Comparison of ENCODE assay signal across 9 cellular contexts in the genomic region with DNA sequence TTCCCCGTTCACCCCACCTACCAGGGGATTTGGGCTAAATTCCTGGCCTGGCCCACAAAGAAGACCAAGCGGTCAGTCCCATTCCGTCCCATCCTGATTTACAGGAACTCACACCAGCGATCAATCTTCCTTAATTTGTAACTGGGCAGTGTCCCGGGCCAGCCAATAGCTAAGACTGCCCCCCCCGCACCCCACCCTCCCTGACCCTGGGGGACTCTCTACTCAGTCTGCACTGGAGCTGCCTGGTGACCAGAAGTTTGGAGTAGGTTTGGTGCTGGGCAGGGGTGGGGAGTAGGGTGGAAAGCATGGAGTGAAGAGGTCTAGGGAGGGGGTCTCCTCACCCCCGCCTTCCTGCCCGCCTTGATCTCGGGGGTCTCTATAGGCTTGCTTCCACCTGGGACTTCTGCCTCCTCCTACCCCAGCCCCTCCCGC. TPM values are rescaled to one million over a fixed set of nuclear protein-coding genes. Genes with fewer than 3 reads are reported as not detected.
DNase-seq lines count a peak whose midpoint lies in the region; ATAC-seq, FAIRE-seq and TF ChIP-seq lines count a peak whose summit lies in the region.
"Had no signal": no experiment of that assay in that cellular context is flagged by ENCODE, and none has a peak within 500 bp of the region (broad histone marks: within the 10 kb centered on the region; RNA-seq: fewer than 3 reads in every experiment).

A gene (plus strand): TSS at position 225 of the 432 bp plus-strand sequence. CDS start 586 bp downstream, outside the sequence.

- H3K4me3 Mint-ChIP-seq in Calu3 (ENCODE audit: low read depth, unreplicated experiment) = peak within 1 kb of the TSS; percentile 54
- no peak within 1 kb of the TSS for H3K4me3 Mint-ChIP-seq in activated T-cell treated with anti-CD3 and anti-CD28 coated beads, Interleukin-2, amount 50 U/mL, for 4 hours

- peaks cover 27% of the 10 kb centered on the region for H3K4me1 Mint-ChIP-seq in Calu3 (ENCODE audit: low read depth, unreplicated experiment)
- H3K4me1 Mint-ChIP-seq in activated T-cell treated with anti-CD3 and anti-CD28 coated beads, Interleukin-2, amount 50 U/mL, for 4 hours (ENCODE audit: low read depth) = no peaks in the 10 kb centered on the region

- TF ChIP-seq CTCF in Calu3 (IDR thresholded peaks at IDR 0.05; ENCODE audit: unreplicated experiment) (no peak), bronchial epithelial cell (IDR thresholded peaks at IDR 0.05; ENCODE audit: insufficient read depth, low read length, severe bottlenecking) (no peak)

- peaks cover 16% of the 10 kb centered on the region for H3K4me1 ChIP-seq in iPS-18a (ENCODE audit: control insufficient read depth, low read depth, low read length)

- no peak within 1 kb of the TSS for H3K27ac Mint-ChIP-seq in Calu3 (ENCODE audit: unreplicated experiment)

- no peaks in the 10 kb centered on the region for H3K9me3 ChIP-seq in iPS-18a (ENCODE audit: control insufficient read depth, low read depth, low read length)

- CTCF ChIA-PET in Calu3 (lab: Charles Lee) = interaction anchor here (0.6 kb wide), 1 partner anchor 16 kb away, joined by 4 read pairs; no protein-coding TSS in a partner anchor

- no peaks in the 10 kb centered on the region for H3K9me3 Mint-ChIP-seq in Calu3 (ENCODE audit: low read depth, unreplicated experiment)
- H3K9me3 Mint-ChIP-seq in activated T-cell treated with anti-CD3 and anti-CD28 coated beads, Interleukin-2, amount 50 U/mL, for 4 hours = no peaks in the 10 kb centered on the region

- peak within 1 kb of the TSS; percentile 68 for H3K27ac ChIP-seq in iPS-18a (ENCODE audit: low read length)

- BruUV-seq in Calu3 (replicated peaks; lab: Mats Ljungman, UMichigan) = no TSS peak

- H3K36me3 ChIP-seq in bronchial epithelial cell (ENCODE audit: control insufficient read depth, insufficient read depth, low read length) (no peaks in the 10 kb centered on the region), iPS-18a (ENCODE audit: control insufficient read depth, low read depth, low read length) (peaks cover 4% of the 10 kb centered on the region)

- H3K27me3 ChIP-seq in bronchial epithelial cell (ENCODE audit: control insufficient read depth, insufficient read depth, low read length) (peaks cover 2% of the 10 kb centered on the region), iPS-18a (ENCODE audit: control insufficient read depth, insufficient read depth, low read length) (no peaks in the 10 kb centered on the region)

- FAIRE-seq in bronchial epithelial cell (lab: Jason Lieb, UNC) = no peak
- FAIRE-seq: RCC 7860 had no signal

- peak within 1 kb of the TSS; percentile 66 for H3K9ac ChIP-seq in iPS-18a (ENCODE audit: low read length)

- H3K36me3 Mint-ChIP-seq in Calu3 (ENCODE audit: insufficient read depth, unreplicated experiment) = peaks cover 8% of the 10 kb centered on the region
- no peaks in the 10 kb centered on the region for H3K36me3 Mint-ChIP-seq in activated T-cell treated with anti-CD3 and anti-CD28 coated beads, Interleukin-2, amount 50 U/mL, for 4 hours (ENCODE audit: insufficient read depth)

- peaks cover 29% of the 10 kb centered on the region for H3K27me3 Mint-ChIP-seq in Calu3 (ENCODE audit: unreplicated experiment)
- peaks cover 44% of the 10 kb centered on the region for H3K27me3 Mint-ChIP-seq in activated T-cell treated with anti-CD3 and anti-CD28 coated beads, Interleukin-2, amount 50 U/mL, for 4 hours (ENCODE audit: low read depth)

- intact Hi-C loops in Calu3 (cut with micrococcal nuclease; ENCODE audit: unreplicated experiment) (no loop called here), sciatic nerve (cut with DNase I) (no loop called here)

- peak; percentile 18 for DNase-seq in Calu3
- no peak for DNase-seq in bronchial epithelial cell (ENCODE audit: low read depth)
- DNase-seq in sciatic nerve (ENCODE audit: low spot score) = peak; percentile 84
- DNase-seq in NCI-H2196 treated with DMSO at 0.1 percent for 48 hours (lab: John Stamatoyannopoulos, UW; ENCODE audit: unreplicated experiment) = no peak
- DNase-seq in activated T-cell treated with anti-CD3 and anti-CD28 coated beads, Interleukin-2, amount 50 U/mL, for 4 hours = no peak

- peak within 1 kb of the TSS; percentile 33 for H3K4me3 ChIP-seq in bronchial epithelial cell (ENCODE audit: low read depth, low read length)
- H3K4me3 ChIP-seq in iPS-18a (ENCODE audit: low read length) = peak within 1 kb of the TSS; percentile 70

- ATAC-seq in sciatic nerve (peak; percentile 90), GM21619 (IDR thresholded peaks at IDR 0.05; ENCODE audit: unreplicated experiment) (no peak)
- ATAC-seq in activated CD4-positive, CD25-positive, alpha-beta regulatory T cell treated with anti-CD3 and anti-CD28 coated beads, Interleukin-2, amount 50 U/mL, for 24 hours = no peak
- ATAC-seq in activated T-cell treated with anti-CD3 and anti-CD28 coated beads, Interleukin-2, amount 50 U/mL, for 4 hours = no peak

RNA-seq across cellular contexts. Expression of the gene that starts here (rescaled TPM):
- total RNA-seq in Calu3 (2022) = 61.8 and 112 TPM in 2 replicates
- 1.3 and 2.0 TPM in 2 replicates for total RNA-seq in bronchial epithelial cell
- total RNA-seq in sciatic nerve = 701 TPM
- 1 to 10 TPM in 2 of 3 donors, under 1 TPM in 1; 0.55 to 2.1 (median 1.7) TPM for total RNA-seq in activated T-cell treated with anti-CD3 and anti-CD28 coated beads, Interleukin-2, amount 50 U/mL, for 4 hours

Comparison
In these comparisons a context has a peak if more than half of its experiments do, and no peak if none do; other contexts are left out.
1. RNA of the gene that starts here (total RNA-seq): 701 TPM in sciatic nerve (single experiment) and 61.8 to 112 TPM in Calu3; 0.55 to 2.1 TPM in activated T-cell treated with anti-CD3 and anti-CD28 coated beads, Interleukin-2, amount 50 U/mL, for 4 hours and 1.3 to 2.0 TPM in bronchial epithelial cell; every median in the first group is over 10 times any median in the second.
2. DNase-seq: peak in Calu3 (single experiment) and sciatic nerve (single experiment); none in bronchial epithelial cell (single experiment), NCI-H2196 treated with DMSO at 0.1 percent for 48 hours (single experiment) and activated T-cell treated with anti-CD3 and anti-CD28 coated beads, Interleukin-2, amount 50 U/mL, for 4 hours (single experiment).